Comparison of ENCODE assay signal across 9 cellular contexts in genomic region chr5:77356740-77357139, GRCh38.
DNase-seq lines count a peak whose midpoint lies in the region; ATAC-seq and TF ChIP-seq lines count a peak whose summit lies in the region.
"Had no signal": no experiment of that assay in that cellular context is flagged by ENCODE, and none has a peak within 500 bp of the region (broad histone marks: within the 10 kb centered on the region; RNA-seq: fewer than 3 reads in every experiment).

No MANE protein-coding gene starts in this region.

- no peaks in the 10 kb centered on the region for H3K9me3 Mint-ChIP-seq in activated naive CD8-positive, alpha-beta T cell treated with anti-CD3 and anti-CD28 coated beads, Interleukin-2, amount 50 U/mL, for 24 hours

- peaks cover 13% of the 10 kb centered on the region for H3K4me1 Mint-ChIP-seq in activated naive CD8-positive, alpha-beta T cell treated with anti-CD3 and anti-CD28 coated beads, Interleukin-2, amount 50 U/mL, for 24 hours

- no peaks in the 10 kb centered on the region for H3K36me3 Mint-ChIP-seq in activated naive CD8-positive, alpha-beta T cell treated with anti-CD3 and anti-CD28 coated beads, Interleukin-2, amount 50 U/mL, for 24 hours (ENCODE audit: low read depth)

- no peak for TF ChIP-seq CTCF in AG09309 (IDR thresholded peaks at IDR 0.05; ENCODE audit: control insufficient read depth, insufficient read depth, low read depth, low read length, missing control alignments)

- ATAC-seq in GM19035 (IDR thresholded peaks at IDR 0.05; ENCODE audit: unreplicated experiment) (peak; percentile 81), HG03097 (IDR thresholded peaks at IDR 0.05; ENCODE audit: low FRiP score, unreplicated experiment) (peak; percentile 94)
- peak; percentile 93 for ATAC-seq in activated naive CD8-positive, alpha-beta T cell treated with anti-CD3 and anti-CD28 coated beads, Interleukin-2, amount 50 U/mL, for 24 hours

- DNase-seq in AG09309 (ENCODE audit: low read depth) (peak; percentile 25), hypothalamus (lab: John Stamatoyannopoulos, UW) (no peak), DMS79 treated with DMSO at 0.1 percent for 48 hours (lab: John Stamatoyannopoulos, UW) (no peak), pons (ENCODE audit: low spot score) (no peak), SIG-M5 treated with dmso at 0.1 percent for 504 hours (lab: John Stamatoyannopoulos, UW; ENCODE audit: unreplicated experiment) (no peak)
- DNase-seq in activated naive CD8-positive, alpha-beta T cell treated with anti-CD3 and anti-CD28 coated beads, Interleukin-2, amount 50 U/mL, for 24 hours, result peak; percentile 18

- no peak overlapping the region for H3K4me3 Mint-ChIP-seq in activated naive CD8-positive, alpha-beta T cell treated with anti-CD3 and anti-CD28 coated beads, Interleukin-2, amount 50 U/mL, for 24 hours

- no peaks in the 10 kb centered on the region for H3K27me3 Mint-ChIP-seq in activated naive CD8-positive, alpha-beta T cell treated with anti-CD3 and anti-CD28 coated beads, Interleukin-2, amount 50 U/mL, for 24 hours

- H3K27ac Mint-ChIP-seq in activated naive CD8-positive, alpha-beta T cell treated with anti-CD3 and anti-CD28 coated beads, Interleukin-2, amount 50 U/mL, for 24 hours, result no peak overlapping the region

- no peak overlapping the region for H3K4me3 ChIP-seq in AG09309 (ENCODE audit: control insufficient read depth, low read depth, low read length)
- H3K4me3 ChIP-seq: adrenal gland had no signal

Comparison
In these comparisons a context has a peak if more than half of its experiments do, and no peak if none do; other contexts are left out.
1. DNase-seq: peak in AG09309 (single experiment) and activated naive CD8-positive, alpha-beta T cell treated with anti-CD3 and anti-CD28 coated beads, Interleukin-2, amount 50 U/mL, for 24 hours (single experiment); none in hypothalamus (0 of 51), DMS79 treated with DMSO at 0.1 percent for 48 hours (single experiment), pons (single experiment) and SIG-M5 treated with dmso at 0.1 percent for 504 hours (single experiment).
2. Peak in every context shown above with its lines, with median percentiles within 50 percentile points of each other: ATAC-seq.